27 cellular contexts compared by ENCODE assay signal in genomic region chr5:33692983-33693382, GRCh38.
"Had no signal": no experiment of that assay in that cellular context is flagged by ENCODE, and none has a peak within 500 bp of the region (broad histone marks: within the 10 kb centered on the region; RNA-seq: fewer than 3 reads in every experiment).

No MANE protein-coding gene starts in this region.

- H3K4me1 ChIP-seq: breast epithelium, gastrocnemius medialis, vagina had no signal

- DNase-seq: activated CD4-positive, alpha-beta memory T cell treated with anti-CD3 and anti-CD28 coated beads for 36 hours; activated CD4-positive, alpha-beta T cell treated with anti-CD3 and anti-CD28 coated beads for 48 hours; activated CD8-positive, alpha-beta memory T cell treated with anti-CD3 and anti-CD28 coated beads, Interleukin-2, amount 50 U/mL, for 4 hours; activated effector memory CD4-positive, alpha-beta T cell treated with anti-CD3 and anti-CD28 coated beads, Interleukin-2, amount 50 U/mL, for 16 hours; activated naive CD4-positive, alpha-beta T cell treated with anti-CD3 and anti-CD28 coated beads, Interleukin-2, amount 50 U/mL, for 16 hours; activated T-cell treated with anti-CD3 and anti-CD28 coated beads, Interleukin-2, amount 50 U/mL, for 1 hour; amniotic stem cell; central memory CD4-positive, alpha-beta T cell; endodermal cell; gastrocnemius medialis; head of caudate nucleus; hippocampal formation; kidney; naive B cell; nephron progenitor cell; ovary; stimulated activated CD4-positive, alpha-beta T cell treated with anti-CD3 and anti-CD28 coated beads, Interleukin-2, amount 100 ng/mL, for 48 hours; stimulated activated naive CD8-positive, alpha-beta T cell treated with anti-CD3 and anti-CD28 coated beads, Interleukin-15, amount 100 ng/mL, for 72 hours; substantia nigra; T1000; WERI-Rb-1 had no signal

- H3K27ac ChIP-seq: breast epithelium, esophagus muscularis mucosa, gastrocnemius medialis, neutrophil, ovary, vagina, WERI-Rb-1 had no signal

- ATAC-seq: activated CD4-positive, CD25-positive, alpha-beta regulatory T cell treated with anti-CD3 and anti-CD28 coated beads, Interleukin-2, amount 50 U/mL, for 24 hours; gastrocnemius medialis; stimulated activated memory B cell treated with anti-CD40 and anti-IgM and Interleukin-4, amounts not matched to agents 10 μg/mL and 1 μg/mL and 100 μg/mL, for 72 hours; stimulated activated naive CD8-positive, alpha-beta T cell treated with anti-CD3 and anti-CD28 coated beads, Interleukin-15, amount 100 ng/mL, for 72 hours had no signal

- H3K36me3 ChIP-seq: breast epithelium, esophagus muscularis mucosa, gastrocnemius medialis, neutrophil, ovary, vagina, WERI-Rb-1 had no signal

- H3K4me3 ChIP-seq: breast epithelium, esophagus muscularis mucosa, gastrocnemius medialis, ovary, vagina had no signal

- H3K27me3 ChIP-seq: breast epithelium, esophagus muscularis mucosa, gastrocnemius medialis, neutrophil, ovary, vagina had no signal

- H3K9me3 ChIP-seq: esophagus muscularis mucosa, gastrocnemius medialis, neutrophil, ovary, vagina had no signal

- FAIRE-seq: kidney had no signal
